In genomic region chr10:411597-411996, GRCh38 we compare ENCODE assay signal across 28 cellular contexts.
"Had no signal": no experiment of that assay in that cellular context is flagged by ENCODE, and none has a peak within 500 bp of the region (broad histone marks: within the 10 kb centered on the region; RNA-seq: fewer than 3 reads in every experiment).

No MANE protein-coding gene starts in this region.

- H3K9me3 Mint-ChIP-seq: endodermal cell; memory B cell; naive B cell; natural killer cell treated with Interleukin-12 subunit alpha and Interleukin-12 subunit beta and Interleukin-15 and Interleukin-18, amount 100 ng/mL, for 72 hours; neural crest cell; stimulated activated naive CD8-positive, alpha-beta T cell treated with anti-CD3 and anti-CD28 coated beads, Interleukin-15, amount 100 ng/mL, for 72 hours had no signal

- H3K4me1 ChIP-seq: pancreas, suprapubic skin, upper lobe of right lung, uterus had no signal

- H3K4me2 ChIP-seq: smooth muscle cell had no signal

- H3K4me1 Mint-ChIP-seq: naive B cell had no signal

- ATAC-seq: esophagus mucosa; left ventricle myocardium superior; natural killer cell treated with Interleukin-12 subunit alpha and Interleukin-12 subunit beta and Interleukin-15 and Interleukin-18, amount 100 ng/mL, for 72 hours; pancreas; sciatic nerve; stimulated activated naive CD8-positive, alpha-beta T cell treated with anti-CD3 and anti-CD28 coated beads, Interleukin-15, amount 100 ng/mL, for 72 hours; upper lobe of right lung had no signal

- H3K4me3 ChIP-seq: lung, pancreas, smooth muscle cell, suprapubic skin, transverse colon, upper lobe of right lung, uterus had no signal

- FAIRE-seq: keratinocyte, pancreas had no signal

- H3K27ac Mint-ChIP-seq: endodermal cell; memory B cell; natural killer cell treated with Interleukin-12 subunit alpha and Interleukin-12 subunit beta and Interleukin-15 and Interleukin-18, amount 100 ng/mL, for 72 hours; stimulated activated naive CD8-positive, alpha-beta T cell treated with anti-CD3 and anti-CD28 coated beads, Interleukin-15, amount 100 ng/mL, for 72 hours had no signal

- H3K9me3 ChIP-seq: neutrophil, pancreas, suprapubic skin, transverse colon, upper lobe of right lung, uterus had no signal

- H3K27ac ChIP-seq: epithelial cell of prostate, neutrophil, pancreas, suprapubic skin, transverse colon, upper lobe of right lung, uterus had no signal

- H3K36me3 ChIP-seq: neutrophil, uterus had no signal

- DNase-seq: cortex of kidney; effector CD4-positive, alpha-beta T cell; endodermal cell; hypothalamus; left ventricle myocardium superior; naive B cell; pancreas; stimulated activated CD4-positive, alpha-beta T cell treated with anti-CD3 and anti-CD28 coated beads, Interleukin-12 subunit alpha, Interleukin-12 subunit beta, amount 100 ng/mL, for 4 hours; stimulated activated CD4-positive, alpha-beta T cell treated with anti-CD3 and anti-CD28 coated beads, Interleukin-1b, Interleukin-23, amount 100 ng/mL, for 48 hours; stimulated activated CD4-positive, alpha-beta T cell treated with anti-CD3 and anti-CD28 coated beads, Interleukin-4, amount 100 ng/mL, for 1 hour; stimulated activated CD8-positive, alpha-beta memory T cell treated with anti-CD3 and anti-CD28 coated beads, Interleukin-4, amount 100 ng/mL, for 48 hours; stimulated activated naive CD4-positive, alpha-beta T cell; stimulated activated naive CD8-positive, alpha-beta T cell treated with anti-CD3 and anti-CD28 coated beads, Interleukin-15, amount 100 ng/mL, for 72 hours; transverse colon; upper lobe of right lung; uterus had no signal

- H3K4me3 Mint-ChIP-seq: endodermal cell; memory B cell; naive B cell; natural killer cell treated with Interleukin-12 subunit alpha and Interleukin-12 subunit beta and Interleukin-15 and Interleukin-18, amount 100 ng/mL, for 72 hours; neural crest cell; stimulated activated naive CD8-positive, alpha-beta T cell treated with anti-CD3 and anti-CD28 coated beads, Interleukin-15, amount 100 ng/mL, for 72 hours had no signal

- H3K27me3 Mint-ChIP-seq: progenitor cell of endocrine pancreas; stimulated activated naive CD8-positive, alpha-beta T cell treated with anti-CD3 and anti-CD28 coated beads, Interleukin-15, amount 100 ng/mL, for 72 hours had no signal

- H3K36me3 Mint-ChIP-seq: natural killer cell treated with Interleukin-12 subunit alpha and Interleukin-12 subunit beta and Interleukin-15 and Interleukin-18, amount 100 ng/mL, for 72 hours had no signal

- H3K27me3 ChIP-seq: pancreas, suprapubic skin, transverse colon, upper lobe of right lung, uterus had no signal
